In the genomic region with DNA sequence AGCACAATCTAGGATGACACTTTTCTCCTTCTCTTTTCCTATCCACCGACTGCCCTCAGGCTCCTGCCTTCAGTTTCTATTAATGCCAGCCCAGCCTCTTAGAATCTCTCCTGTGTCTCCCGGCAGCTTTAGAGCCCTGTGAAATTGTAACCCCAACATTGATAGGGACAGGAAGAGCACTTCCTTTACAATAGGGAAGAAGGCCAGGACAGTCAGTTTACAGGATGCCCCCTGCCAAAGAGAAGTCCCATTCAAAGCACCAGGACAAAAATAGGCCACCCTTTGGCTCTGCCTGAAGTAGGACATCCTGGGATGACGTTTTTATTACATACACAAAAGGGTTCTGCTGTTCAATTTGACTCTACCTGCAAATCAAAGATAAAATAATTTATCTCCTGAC, we compare ENCODE assay signal across 17 cellular contexts.
"Had no signal": no experiment of that assay in that cellular context is flagged by ENCODE, and none has a peak within 500 bp of the region (broad histone marks: within the 10 kb centered on the region; RNA-seq: fewer than 3 reads in every experiment).

No MANE protein-coding gene starts in this region.

- H3K27ac ChIP-seq: spleen, uterus had no signal

- ATAC-seq: activated CD4-positive, CD25-positive, alpha-beta regulatory T cell treated with anti-CD3 and anti-CD28 coated beads, Interleukin-2, amount 50 U/mL, for 24 hours; effector memory CD8-positive, alpha-beta T cell; natural killer cell; sciatic nerve had no signal

- H3K27me3 Mint-ChIP-seq: effector memory CD8-positive, alpha-beta T cell; progenitor cell of endocrine pancreas had no signal

- H3K4me3 ChIP-seq: spleen, thyroid gland, uterus had no signal

- H3K9me3 Mint-ChIP-seq: activated T-helper 1 cell treated with anti-CD3 and anti-CD28 coated beads, Interleukin-12 subunit alpha, Interleukin-12 subunit beta, Interleukin-2, Interleukin-4 antibody, amounts not matched to agents 30 ng/mL and 10 ng/mL and 1 ng/mL, durations not matched to agents 14 hours and 24 hours and 36 hours; dendritic cell treated with granulocyte-macrophage colony-stimulating factor and Interleukin-4, amounts not matched to agents 40 ng/mL and 50 ng/mL, for 4 days; effector memory CD8-positive, alpha-beta T cell had no signal

- H3K27me3 ChIP-seq: spleen, thyroid gland, uterus had no signal

- H3K36me3 Mint-ChIP-seq: immature natural killer cell, natural killer cell had no signal

- H3K9me3 ChIP-seq: spleen, thyroid gland, uterus had no signal

- H3K27ac Mint-ChIP-seq: activated T-helper 1 cell treated with anti-CD3 and anti-CD28 coated beads, Interleukin-12 subunit alpha, Interleukin-12 subunit beta, Interleukin-2, Interleukin-4 antibody, amounts not matched to agents 30 ng/mL and 10 ng/mL and 1 ng/mL, durations not matched to agents 14 hours and 24 hours and 36 hours; dendritic cell treated with granulocyte-macrophage colony-stimulating factor and Interleukin-4, amounts not matched to agents 40 ng/mL and 50 ng/mL, for 4 days; effector memory CD8-positive, alpha-beta T cell; immature natural killer cell; natural killer cell; progenitor cell of endocrine pancreas had no signal

- H3K36me3 ChIP-seq: spleen, thyroid gland, uterus had no signal

- H3K4me3 Mint-ChIP-seq: activated T-helper 1 cell treated with anti-CD3 and anti-CD28 coated beads, Interleukin-12 subunit alpha, Interleukin-12 subunit beta, Interleukin-2, Interleukin-4 antibody, amounts not matched to agents 30 ng/mL and 10 ng/mL and 1 ng/mL, durations not matched to agents 14 hours and 24 hours and 36 hours; dendritic cell treated with granulocyte-macrophage colony-stimulating factor and Interleukin-4, amounts not matched to agents 40 ng/mL and 50 ng/mL, for 4 days; effector memory CD8-positive, alpha-beta T cell; immature natural killer cell; natural killer cell had no signal

- H3K4me1 Mint-ChIP-seq: immature natural killer cell, natural killer cell had no signal

- H3K4me1 ChIP-seq: uterus had no signal

- DNase-seq: aorta; effector memory CD8-positive, alpha-beta T cell; erythroblast; hypothalamus; immature natural killer cell; mammary epithelial cell; natural killer cell; occipital lobe; spleen; T-helper 9 cell; thyroid gland; uterus had no signal
